1 cellular context compared by ENCODE assay signal in the genomic region with DNA sequence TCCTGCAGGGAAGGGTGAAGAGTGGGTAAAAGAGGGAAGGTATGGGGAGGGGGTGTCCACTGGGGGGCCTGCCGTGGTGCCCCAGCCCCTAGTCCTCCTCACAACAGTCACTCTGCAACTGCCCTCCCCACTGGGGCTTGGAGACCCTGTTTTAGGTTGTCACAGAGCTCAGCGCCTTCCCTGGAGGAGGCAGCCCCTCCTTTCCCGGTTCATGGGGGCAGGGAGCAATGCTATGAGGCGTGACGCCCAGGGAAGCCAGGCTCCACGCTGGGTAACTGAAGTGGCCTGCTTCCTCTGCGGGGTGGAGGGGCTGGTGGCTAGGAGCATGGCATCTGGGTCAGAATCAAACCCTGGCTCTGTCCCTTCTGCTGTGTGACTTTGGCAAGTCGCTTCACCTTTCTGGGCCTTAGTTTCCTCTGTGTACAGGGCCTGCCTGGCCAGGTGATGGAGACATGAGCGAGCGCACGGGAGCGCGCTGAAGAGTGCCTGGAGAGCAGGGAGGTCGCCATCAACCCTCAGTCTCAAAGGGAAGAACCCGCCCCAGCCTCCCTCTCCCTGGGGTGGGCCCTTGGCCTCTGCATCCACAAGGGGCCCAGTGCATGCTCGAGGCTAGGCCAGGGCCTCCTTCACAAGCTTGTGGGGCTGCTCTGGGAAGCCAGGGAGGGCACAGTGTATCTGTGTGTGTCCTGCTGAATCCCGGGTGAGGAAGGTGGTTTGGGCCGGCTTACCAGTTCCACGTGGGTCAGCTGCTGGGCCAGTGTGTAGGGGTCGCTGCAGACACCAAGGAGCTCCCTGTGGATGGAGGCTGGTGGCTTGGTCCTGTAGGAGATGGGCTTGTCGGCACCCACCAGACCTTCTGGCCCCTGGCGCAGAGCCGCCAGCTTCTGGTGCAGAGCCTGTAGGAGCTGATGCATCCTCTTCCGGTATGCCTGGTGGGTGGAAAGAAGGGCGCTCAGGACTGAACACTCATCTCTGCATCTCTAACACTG.
TF ChIP-seq lines count a peak whose summit lies in the region.

No MANE protein-coding gene starts in this region.

TF ChIP-seq in H1, 55 proteins besides CTCF, POLR2A, EP300 and RAD21:
- no peak for TF ChIP-seq POLR2AphosphoS5 (IDR thresholded peaks at IDR 0.05; ENCODE audit: low read depth, low read length)
- no peak for TF ChIP-seq SP2 (IDR thresholded peaks at IDR 0.05; ENCODE audit: low read length)
- TF ChIP-seq NANOG (IDR thresholded peaks at IDR 0.05; ENCODE audit: insufficient read depth, low read depth, low read length, poor library complexity, severe bottlenecking): no peak
- no peak for TF ChIP-seq MAFK (IDR thresholded peaks at IDR 0.05; ENCODE audit: low read depth, low read length)
- TF ChIP-seq TCF12 (IDR thresholded peaks at IDR 0.05; ENCODE audit: low read depth, low read length): no peak
- TF ChIP-seq EGR1 (IDR thresholded peaks at IDR 0.05; ENCODE audit: borderline replicate concordance, low read depth, low read length): no peak
- no peak for TF ChIP-seq SUZ12 (IDR thresholded peaks at IDR 0.05; ENCODE audit: low read length)
- TF ChIP-seq JUND (IDR thresholded peaks at IDR 0.05; ENCODE audit: low read length): no peak
- TF ChIP-seq CBX5 (IDR thresholded peaks at IDR 0.05; ENCODE audit: low read depth, low read length): no peak
- no peak for TF ChIP-seq POU5F1 (IDR thresholded peaks at IDR 0.05; ENCODE audit: low read depth, low read length)
